1 cellular context compared by ENCODE assay signal in the genomic region with DNA sequence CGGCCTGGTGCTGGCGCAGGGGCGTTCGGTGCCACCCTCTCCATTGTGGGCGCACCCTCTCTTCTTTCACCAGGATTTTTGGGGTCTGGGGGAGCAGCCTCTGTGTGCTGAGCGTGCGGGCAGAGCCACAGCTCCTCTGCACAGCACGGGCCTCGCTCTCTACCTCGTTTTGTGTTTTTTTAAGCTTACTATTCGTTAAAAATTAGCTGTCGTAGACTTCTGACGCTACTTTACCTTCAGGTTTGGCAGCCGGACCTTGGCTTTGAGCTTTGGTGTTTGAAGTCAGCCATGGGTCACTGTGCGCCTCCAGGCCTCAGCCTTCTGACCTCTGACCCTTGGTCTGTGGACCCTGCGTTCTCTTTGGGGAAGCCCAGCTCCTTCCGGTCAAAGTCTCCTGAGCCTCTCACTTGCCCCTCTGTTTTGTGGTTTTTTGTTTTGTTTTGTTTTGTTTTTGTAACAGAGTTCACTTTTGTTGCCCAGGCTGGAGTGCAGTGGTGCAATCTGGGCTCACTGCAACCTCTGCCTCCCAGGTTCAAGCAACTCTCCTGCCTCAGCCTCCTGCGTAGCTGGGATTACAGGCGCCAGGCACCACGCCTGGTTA.
A peak's percentile ranks its signal among the peaks of the same experiment; 100 is the strongest.
TF ChIP-seq lines count a peak whose summit lies in the region.

No MANE protein-coding gene starts in this region.

TF ChIP-seq in HepG2, 621 proteins besides CTCF, POLR2A, EP300 and RAD21 (continued from another document):
- TF ChIP-seq NCOR1 (IDR thresholded peaks at IDR 0.05; ENCODE audit: borderline replicate concordance, low read length) (peak; percentile 98), ATF2 (CRISPR knock-in tag; IDR thresholded peaks at IDR 0.05) (peak; percentile 82), KDM3A (CRISPR knock-in tag; IDR thresholded peaks at IDR 0.05; ENCODE audit: low read depth) (no peak; the same call in 1 of the 2 replicates), CHD2 (IDR thresholded peaks at IDR 0.05; ENCODE audit: low read depth, low read length) (no peak), MYPOP (CRISPR knock-in tag; IDR thresholded peaks at IDR 0.05) (0 out of 2 replicates have a peak, but pooled peaks have one; percentile 40), ZFP36L2 (CRISPR knock-in tag; IDR thresholded peaks at IDR 0.05) (no peak)
TF ChIP-seq in HepG2: peak in this region for 171.
